ENCODE assay signal across 1 cellular context in the genomic region with DNA sequence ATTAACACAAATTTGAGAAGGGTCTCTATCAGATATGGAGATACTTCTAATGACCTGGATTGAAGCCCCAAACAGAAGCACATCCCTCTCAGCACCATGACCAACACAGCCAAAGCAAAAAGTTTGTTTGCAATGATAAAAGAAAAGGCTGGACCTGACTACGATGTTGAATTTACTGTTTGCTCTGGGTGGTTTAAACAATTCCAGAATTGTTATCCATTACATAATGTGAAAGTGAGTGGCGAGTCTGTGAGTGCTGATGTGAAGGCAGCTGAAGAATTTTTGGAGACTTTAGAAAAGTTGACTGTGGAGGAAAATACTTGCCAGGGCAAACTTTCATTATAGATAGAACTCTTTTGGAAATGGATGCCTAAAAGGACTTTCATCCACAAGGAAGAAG.
A peak's percentile ranks its signal among the peaks of the same experiment; 100 is the strongest.
TF ChIP-seq lines count a peak whose summit lies in the region.

No MANE protein-coding gene starts in this region.

TF ChIP-seq in HepG2, 621 proteins besides CTCF, POLR2A, EP300 and RAD21 (continued from another document):
- TF ChIP-seq, protein P1, sequence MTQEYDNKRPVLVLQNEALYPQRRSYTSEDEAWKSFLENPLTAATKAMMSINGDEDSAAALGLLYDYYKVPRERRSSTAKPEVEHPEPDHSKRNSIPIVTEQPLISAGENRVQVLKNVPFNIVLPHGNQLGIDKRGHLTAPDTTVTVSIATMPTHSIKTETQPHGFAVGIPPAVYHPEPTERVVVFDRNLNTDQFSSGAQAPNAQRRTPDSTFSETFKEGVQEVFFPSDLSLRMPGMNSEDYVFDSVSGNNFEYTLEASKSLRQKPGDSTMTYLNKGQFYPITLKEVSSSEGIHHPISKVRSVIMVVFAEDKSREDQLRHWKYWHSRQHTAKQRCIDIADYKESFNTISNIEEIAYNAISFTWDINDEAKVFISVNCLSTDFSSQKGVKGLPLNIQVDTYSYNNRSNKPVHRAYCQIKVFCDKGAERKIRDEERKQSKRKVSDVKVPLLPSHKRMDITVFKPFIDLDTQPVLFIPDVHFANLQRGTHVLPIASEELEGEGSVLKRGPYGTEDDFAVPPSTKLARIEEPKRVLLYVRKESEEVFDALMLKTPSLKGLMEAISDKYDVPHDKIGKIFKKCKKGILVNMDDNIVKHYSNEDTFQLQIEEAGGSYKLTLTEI (CRISPR knock-in tag; conservative IDR thresholded peaks at IDR 0.05): no peak
- TF ChIP-seq RXRB (CRISPR knock-in tag; IDR thresholded peaks at IDR 0.05; ENCODE audit: borderline replicate concordance): peak; percentile 21; the same call in 1 of the 2 replicates
- TF ChIP-seq, protein P2, sequence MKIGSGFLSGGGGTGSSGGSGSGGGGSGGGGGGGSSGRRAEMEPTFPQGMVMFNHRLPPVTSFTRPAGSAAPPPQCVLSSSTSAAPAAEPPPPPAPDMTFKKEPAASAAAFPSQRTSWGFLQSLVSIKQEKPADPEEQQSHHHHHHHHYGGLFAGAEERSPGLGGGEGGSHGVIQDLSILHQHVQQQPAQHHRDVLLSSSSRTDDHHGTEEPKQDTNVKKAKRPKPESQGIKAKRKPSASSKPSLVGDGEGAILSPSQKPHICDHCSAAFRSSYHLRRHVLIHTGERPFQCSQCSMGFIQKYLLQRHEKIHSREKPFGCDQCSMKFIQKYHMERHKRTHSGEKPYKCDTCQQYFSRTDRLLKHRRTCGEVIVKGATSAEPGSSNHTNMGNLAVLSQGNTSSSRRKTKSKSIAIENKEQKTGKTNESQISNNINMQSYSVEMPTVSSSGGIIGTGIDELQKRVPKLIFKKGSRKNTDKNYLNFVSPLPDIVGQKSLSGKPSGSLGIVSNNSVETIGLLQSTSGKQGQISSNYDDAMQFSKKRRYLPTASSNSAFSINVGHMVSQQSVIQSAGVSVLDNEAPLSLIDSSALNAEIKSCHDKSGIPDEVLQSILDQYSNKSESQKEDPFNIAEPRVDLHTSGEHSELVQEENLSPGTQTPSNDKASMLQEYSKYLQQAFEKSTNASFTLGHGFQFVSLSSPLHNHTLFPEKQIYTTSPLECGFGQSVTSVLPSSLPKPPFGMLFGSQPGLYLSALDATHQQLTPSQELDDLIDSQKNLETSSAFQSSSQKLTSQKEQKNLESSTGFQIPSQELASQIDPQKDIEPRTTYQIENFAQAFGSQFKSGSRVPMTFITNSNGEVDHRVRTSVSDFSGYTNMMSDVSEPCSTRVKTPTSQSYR (CRISPR knock-in tag; IDR thresholded peaks at IDR 0.05; ENCODE audit: borderline replicate concordance): no peak
- TF ChIP-seq ZKSCAN8 (CRISPR knock-in tag; IDR thresholded peaks at IDR 0.05; ENCODE audit: borderline replicate concordance): 0 out of 2 replicates have a peak, but pooled peaks have one; percentile 40
- TF ChIP-seq, protein P3, sequence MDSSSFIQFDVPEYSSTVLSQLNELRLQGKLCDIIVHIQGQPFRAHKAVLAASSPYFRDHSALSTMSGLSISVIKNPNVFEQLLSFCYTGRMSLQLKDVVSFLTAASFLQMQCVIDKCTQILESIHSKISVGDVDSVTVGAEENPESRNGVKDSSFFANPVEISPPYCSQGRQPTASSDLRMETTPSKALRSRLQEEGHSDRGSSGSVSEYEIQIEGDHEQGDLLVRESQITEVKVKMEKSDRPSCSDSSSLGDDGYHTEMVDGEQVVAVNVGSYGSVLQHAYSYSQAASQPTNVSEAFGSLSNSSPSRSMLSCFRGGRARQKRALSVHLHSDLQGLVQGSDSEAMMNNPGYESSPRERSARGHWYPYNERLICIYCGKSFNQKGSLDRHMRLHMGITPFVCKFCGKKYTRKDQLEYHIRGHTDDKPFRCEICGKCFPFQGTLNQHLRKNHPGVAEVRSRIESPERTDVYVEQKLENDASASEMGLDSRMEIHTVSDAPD (CRISPR knock-in tag; IDR thresholded peaks at IDR 0.05): no peak
- TF ChIP-seq, protein P4, sequence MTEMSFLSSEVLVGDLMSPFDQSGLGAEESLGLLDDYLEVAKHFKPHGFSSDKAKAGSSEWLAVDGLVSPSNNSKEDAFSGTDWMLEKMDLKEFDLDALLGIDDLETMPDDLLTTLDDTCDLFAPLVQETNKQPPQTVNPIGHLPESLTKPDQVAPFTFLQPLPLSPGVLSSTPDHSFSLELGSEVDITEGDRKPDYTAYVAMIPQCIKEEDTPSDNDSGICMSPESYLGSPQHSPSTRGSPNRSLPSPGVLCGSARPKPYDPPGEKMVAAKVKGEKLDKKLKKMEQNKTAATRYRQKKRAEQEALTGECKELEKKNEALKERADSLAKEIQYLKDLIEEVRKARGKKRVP (CRISPR knock-in tag; IDR thresholded peaks at IDR 0.05): 0 out of 4 replicates have a peak, but pooled peaks of 1 of the 2 experiments have one; percentile 41
- TF ChIP-seq, protein P5, sequence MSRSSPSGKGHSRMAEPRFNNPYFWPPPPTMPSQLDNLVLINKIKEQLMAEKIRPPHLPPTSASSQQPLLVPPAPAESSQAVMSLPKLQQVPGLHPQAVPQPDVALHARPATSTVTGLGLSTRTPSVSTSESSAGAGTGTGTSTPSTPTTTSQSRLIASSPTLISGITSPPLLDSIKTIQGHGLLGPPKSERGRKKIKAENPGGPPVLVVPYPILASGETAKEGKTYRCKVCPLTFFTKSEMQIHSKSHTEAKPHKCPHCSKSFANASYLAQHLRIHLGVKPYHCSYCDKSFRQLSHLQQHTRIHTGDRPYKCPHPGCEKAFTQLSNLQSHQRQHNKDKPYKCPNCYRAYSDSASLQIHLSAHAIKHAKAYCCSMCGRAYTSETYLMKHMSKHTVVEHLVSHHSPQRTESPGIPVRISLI (CRISPR knock-in tag; IDR thresholded peaks at IDR 0.05; ENCODE audit: borderline replicate concordance): no peak
- no peak for TF ChIP-seq PAWR (CRISPR knock-in tag; IDR thresholded peaks at IDR 0.05; ENCODE audit: borderline replicate concordance)
- no peak for TF ChIP-seq SOX13 (IDR thresholded peaks at IDR 0.05)
- TF ChIP-seq SOX13 (CRISPR knock-in tag; conservative IDR thresholded peaks at IDR 0.05 in 1 of 2, IDR thresholded peaks at IDR 0.05 in 1 of 2): peak in 1 of 2 experiments; percentile 89; a peak in 2 of 4 replicates
- TF ChIP-seq PHF5A (CRISPR knock-in tag; IDR thresholded peaks at IDR 0.05; ENCODE audit: low read depth, unreplicated experiment): no peak
- TF ChIP-seq, protein P6, sequence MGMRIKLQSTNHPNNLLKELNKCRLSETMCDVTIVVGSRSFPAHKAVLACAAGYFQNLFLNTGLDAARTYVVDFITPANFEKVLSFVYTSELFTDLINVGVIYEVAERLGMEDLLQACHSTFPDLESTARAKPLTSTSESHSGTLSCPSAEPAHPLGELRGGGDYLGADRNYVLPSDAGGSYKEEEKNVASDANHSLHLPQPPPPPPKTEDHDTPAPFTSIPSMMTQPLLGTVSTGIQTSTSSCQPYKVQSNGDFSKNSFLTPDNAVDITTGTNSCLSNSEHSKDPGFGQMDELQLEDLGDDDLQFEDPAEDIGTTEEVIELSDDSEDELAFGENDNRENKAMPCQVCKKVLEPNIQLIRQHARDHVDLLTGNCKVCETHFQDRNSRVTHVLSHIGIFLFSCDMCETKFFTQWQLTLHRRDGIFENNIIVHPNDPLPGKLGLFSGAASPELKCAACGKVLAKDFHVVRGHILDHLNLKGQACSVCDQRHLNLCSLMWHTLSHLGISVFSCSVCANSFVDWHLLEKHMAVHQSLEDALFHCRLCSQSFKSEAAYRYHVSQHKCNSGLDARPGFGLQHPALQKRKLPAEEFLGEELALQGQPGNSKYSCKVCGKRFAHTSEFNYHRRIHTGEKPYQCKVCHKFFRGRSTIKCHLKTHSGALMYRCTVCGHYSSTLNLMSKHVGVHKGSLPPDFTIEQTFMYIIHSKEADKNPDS (CRISPR knock-in tag; IDR thresholded peaks at IDR 0.05): no peak
- TF ChIP-seq ZMYM3 (CRISPR knock-in tag; IDR thresholded peaks at IDR 0.05): no peak
- TF ChIP-seq SOX5 (CRISPR knock-in tag; IDR thresholded peaks at IDR 0.05; ENCODE audit: borderline replicate concordance): peak; percentile 88; the same call in 1 of the 2 replicates
- TF ChIP-seq, protein P7, sequence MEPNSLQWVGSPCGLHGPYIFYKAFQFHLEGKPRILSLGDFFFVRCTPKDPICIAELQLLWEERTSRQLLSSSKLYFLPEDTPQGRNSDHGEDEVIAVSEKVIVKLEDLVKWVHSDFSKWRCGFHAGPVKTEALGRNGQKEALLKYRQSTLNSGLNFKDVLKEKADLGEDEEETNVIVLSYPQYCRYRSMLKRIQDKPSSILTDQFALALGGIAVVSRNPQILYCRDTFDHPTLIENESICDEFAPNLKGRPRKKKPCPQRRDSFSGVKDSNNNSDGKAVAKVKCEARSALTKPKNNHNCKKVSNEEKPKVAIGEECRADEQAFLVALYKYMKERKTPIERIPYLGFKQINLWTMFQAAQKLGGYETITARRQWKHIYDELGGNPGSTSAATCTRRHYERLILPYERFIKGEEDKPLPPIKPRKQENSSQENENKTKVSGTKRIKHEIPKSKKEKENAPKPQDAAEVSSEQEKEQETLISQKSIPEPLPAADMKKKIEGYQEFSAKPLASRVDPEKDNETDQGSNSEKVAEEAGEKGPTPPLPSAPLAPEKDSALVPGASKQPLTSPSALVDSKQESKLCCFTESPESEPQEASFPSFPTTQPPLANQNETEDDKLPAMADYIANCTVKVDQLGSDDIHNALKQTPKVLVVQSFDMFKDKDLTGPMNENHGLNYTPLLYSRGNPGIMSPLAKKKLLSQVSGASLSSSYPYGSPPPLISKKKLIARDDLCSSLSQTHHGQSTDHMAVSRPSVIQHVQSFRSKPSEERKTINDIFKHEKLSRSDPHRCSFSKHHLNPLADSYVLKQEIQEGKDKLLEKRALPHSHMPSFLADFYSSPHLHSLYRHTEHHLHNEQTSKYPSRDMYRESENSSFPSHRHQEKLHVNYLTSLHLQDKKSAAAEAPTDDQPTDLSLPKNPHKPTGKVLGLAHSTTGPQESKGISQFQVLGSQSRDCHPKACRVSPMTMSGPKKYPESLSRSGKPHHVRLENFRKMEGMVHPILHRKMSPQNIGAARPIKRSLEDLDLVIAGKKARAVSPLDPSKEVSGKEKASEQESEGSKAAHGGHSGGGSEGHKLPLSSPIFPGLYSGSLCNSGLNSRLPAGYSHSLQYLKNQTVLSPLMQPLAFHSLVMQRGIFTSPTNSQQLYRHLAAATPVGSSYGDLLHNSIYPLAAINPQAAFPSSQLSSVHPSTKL (CRISPR knock-in tag; IDR thresholded peaks at IDR 0.05): peak; percentile 72
- TF ChIP-seq FOXA3 (CRISPR knock-in tag; IDR thresholded peaks at IDR 0.05): peak; percentile 28; the same call in 1 of the 2 replicates
- TF ChIP-seq SOX6 (IDR thresholded peaks at IDR 0.05): no peak
- peak; percentile 76 for TF ChIP-seq SOX6 (CRISPR knock-in tag; IDR thresholded peaks at IDR 0.05)
- peak; percentile 37; the same call in 1 of the 2 replicates for TF ChIP-seq SAP130 (CRISPR knock-in tag; IDR thresholded peaks at IDR 0.05; ENCODE audit: low read depth)
- TF ChIP-seq, protein P8, sequence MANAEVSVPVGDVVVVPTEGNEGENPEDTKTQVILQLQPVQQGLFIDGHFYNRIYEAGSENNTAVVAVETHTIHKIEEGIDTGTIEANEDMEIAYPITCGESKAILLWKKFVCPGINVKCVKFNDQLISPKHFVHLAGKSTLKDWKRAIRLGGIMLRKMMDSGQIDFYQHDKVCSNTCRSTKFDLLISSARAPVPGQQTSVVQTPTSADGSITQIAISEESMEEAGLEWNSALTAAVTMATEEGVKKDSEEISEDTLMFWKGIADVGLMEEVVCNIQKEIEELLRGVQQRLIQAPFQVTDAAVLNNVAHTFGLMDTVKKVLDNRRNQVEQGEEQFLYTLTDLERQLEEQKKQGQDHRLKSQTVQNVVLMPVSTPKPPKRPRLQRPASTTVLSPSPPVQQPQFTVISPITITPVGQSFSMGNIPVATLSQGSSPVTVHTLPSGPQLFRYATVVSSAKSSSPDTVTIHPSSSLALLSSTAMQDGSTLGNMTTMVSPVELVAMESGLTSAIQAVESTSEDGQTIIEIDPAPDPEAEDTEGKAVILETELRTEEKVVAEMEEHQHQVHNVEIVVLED (CRISPR knock-in tag; IDR thresholded peaks at IDR 0.05; ENCODE audit: borderline replicate concordance): no peak
- TF ChIP-seq CEBPG (CRISPR knock-in tag; IDR thresholded peaks at IDR 0.05): 0 out of 2 replicates have a peak, but pooled peaks have one; percentile 3
- TF ChIP-seq HMG20A (CRISPR knock-in tag; IDR thresholded peaks at IDR 0.05; ENCODE audit: borderline replicate concordance): peak; percentile 55; the same call in 1 of the 2 replicates
- 0 out of 2 replicates have a peak, but pooled peaks have one; percentile 38 for TF ChIP-seq LCORL (IDR thresholded peaks at IDR 0.05)
- TF ChIP-seq LCORL (CRISPR knock-in tag; IDR thresholded peaks at IDR 0.05): no peak
- peak; percentile 34; the same call in 1 of the 2 replicates for TF ChIP-seq GATAD2A (CRISPR knock-in tag; IDR thresholded peaks at IDR 0.05)
- TF ChIP-seq FOXP1 (IDR thresholded peaks at IDR 0.05): no peak
- TF ChIP-seq FOXP1 (CRISPR knock-in tag; IDR thresholded peaks at IDR 0.05): peak; percentile 43; the same call in 1 of the 2 replicates
TF ChIP-seq in HepG2: peak in this region for 14.
